In the genomic region with DNA sequence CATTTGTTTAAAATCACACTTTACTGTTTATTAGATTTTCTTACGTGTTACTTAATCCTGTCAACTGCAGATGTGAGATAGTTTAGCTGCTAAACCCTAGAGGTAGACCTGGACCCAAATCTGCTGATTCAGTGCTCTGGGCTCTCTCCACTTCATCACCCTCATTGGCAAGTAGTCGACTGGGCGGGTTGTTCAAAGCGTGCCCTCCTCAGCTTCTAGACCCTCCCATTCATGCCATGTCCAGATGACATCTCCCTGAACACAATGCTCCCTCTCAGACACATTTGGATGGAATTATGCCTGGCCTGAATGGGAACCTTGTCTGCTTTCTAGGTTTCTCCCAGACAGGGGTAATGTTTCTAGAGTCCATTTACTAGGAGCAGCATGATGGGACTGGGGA, we compare ENCODE assay signal across 20 cellular contexts. TPM values are rescaled to one million over a fixed set of nuclear protein-coding genes. Genes with fewer than 3 reads are reported as not detected.
DNase-seq lines count a peak whose midpoint lies in the region; ATAC-seq and TF ChIP-seq lines count a peak whose summit lies in the region.
"Had no signal": no experiment of that assay in that cellular context is flagged by ENCODE, and none has a peak within 500 bp of the region (broad histone marks: within the 10 kb centered on the region; RNA-seq: fewer than 3 reads in every experiment).

No MANE protein-coding gene starts in this region.

- H3K79me1 ChIP-seq in neuronal stem cell (ENCODE audit: low read depth, low read length) = no peaks in the 10 kb centered on the region

- H2BK12ac ChIP-seq in neuronal stem cell (ENCODE audit: low read length) = no peak overlapping the region

- no peak overlapping the region for H3K14ac ChIP-seq in neuronal stem cell (ENCODE audit: low read length)

- no peak overlapping the region for H4K91ac ChIP-seq in neuronal stem cell (ENCODE audit: low read depth, low read length, poor library complexity)

- no peak for ATAC-seq in activated T-cell treated with anti-CD3 and anti-CD28 coated beads, Interleukin-2, amount 50 U/mL, for 72 hours (replicated peaks in 1 of 2)
- ATAC-seq in psoas muscle = peak; percentile 31 to 74 (median 64)

- H3K23ac ChIP-seq in neuronal stem cell (ENCODE audit: low read depth, low read length, poor library complexity) = no peak overlapping the region

- H4K8ac ChIP-seq in neuronal stem cell (ENCODE audit: low read depth, low read length) = no peak overlapping the region

- H3K4me3 Mint-ChIP-seq in activated T-cell treated with anti-CD3 and anti-CD28 coated beads, Interleukin-2, amount 50 U/mL, for 72 hours = no peak overlapping the region
- H3K4me3 Mint-ChIP-seq: nephron progenitor cell; stimulated activated naive CD8-positive, alpha-beta T cell treated with anti-CD3 and anti-CD28 coated beads, Interleukin-15, amount 100 ng/mL, for 72 hours had no signal

- H3K27me3 ChIP-seq in psoas muscle (ENCODE audit: insufficient read depth in 3 of 3, low read length in 2 of 3) = no peaks in the 10 kb centered on the region
- H3K27me3 ChIP-seq in effector memory CD4-positive, alpha-beta T cell (replicated peaks; ENCODE audit: control insufficient read depth, insufficient read depth, low read length, poor library complexity, severe bottlenecking) = no peaks in the 10 kb centered on the region
- no peaks in the 10 kb centered on the region for H3K27me3 ChIP-seq in neuronal stem cell (ENCODE audit: control insufficient read depth in 3 of 3, insufficient read depth in 3 of 3, low read depth in 1 of 3, low read length in 3 of 3)
- H3K27me3 ChIP-seq: heart right ventricle, vagina had no signal

- DNase-seq in activated T-cell treated with anti-CD3 and anti-CD28 coated beads, Interleukin-2, amount 50 U/mL, for 72 hours = no peak
- DNase-seq in activated T-cell treated with anti-CD3 and anti-CD28 coated beads, Interleukin-2, amount 50 U/mL, for 48 hours = no peak
- DNase-seq in SK-MEL-5 (ENCODE audit: low read depth, low spot score) (peak; percentile 97), fibroblast of the aortic adventitia (ENCODE audit: low read depth) (peak; percentile 51), psoas muscle (no peak), OCI-M2 (lab: John Stamatoyannopoulos, UW; ENCODE audit: unreplicated experiment) (no peak), neuronal stem cell (ENCODE audit: low spot score) (no peak)
- DNase-seq in effector memory CD4-positive, alpha-beta T cell = no peak
- DNase-seq: activated effector memory CD4-positive, alpha-beta T cell treated with Interleukin-2 at 50 U/mL for 16 hours; DND-41; heart right ventricle; islet precursor cell; mesenchymal stem cell; NCI-H187; NCI-H345; nephron progenitor cell; stimulated activated naive CD8-positive, alpha-beta T cell treated with anti-CD3 and anti-CD28 coated beads, Interleukin-15, amount 100 ng/mL, for 72 hours had no signal

- H3K4me1 ChIP-seq in psoas muscle = peaks cover 56% of the 10 kb centered on the region
- H3K4me1 ChIP-seq in effector memory CD4-positive, alpha-beta T cell (ENCODE audit: control insufficient read depth, insufficient read depth, low read length, poor library complexity, severe bottlenecking) = no peaks in the 10 kb centered on the region
- H3K4me1 ChIP-seq in neuronal stem cell (ENCODE audit: control insufficient read depth in 2 of 2, insufficient read depth in 1 of 2, low read depth in 1 of 2, low read length in 2 of 2) = no peaks in the 10 kb centered on the region
- H3K4me1 ChIP-seq: HAP-1 had no signal

- no peak overlapping the region for H3K4me3 ChIP-seq in fibroblast of the aortic adventitia (ENCODE audit: low read depth, low read length)
- H3K4me3 ChIP-seq in psoas muscle = no peak overlapping the region
- H3K4me3 ChIP-seq in effector memory CD4-positive, alpha-beta T cell (ENCODE audit: insufficient read depth, low read depth, low read length, poor library complexity, severe bottlenecking) = no peak overlapping the region
- H3K4me3 ChIP-seq in neuronal stem cell (ENCODE audit: low read length in 2 of 2) = no peak overlapping the region
- H3K4me3 ChIP-seq: HAP-1, heart right ventricle, vagina had no signal

- H3K9me3 Mint-ChIP-seq in activated T-cell treated with anti-CD3 and anti-CD28 coated beads, Interleukin-2, amount 50 U/mL, for 72 hours = no peaks in the 10 kb centered on the region
- H3K9me3 Mint-ChIP-seq: nephron progenitor cell; stimulated activated naive CD8-positive, alpha-beta T cell treated with anti-CD3 and anti-CD28 coated beads, Interleukin-15, amount 100 ng/mL, for 72 hours had no signal

- in situ Hi-C loops in SK-MEL-5 (cut with HindIII; ENCODE audit: low pct_unique_long_range_greater_than_20kb, low sequenced_read_pairs) = no loop called here

- H3K4me1 Mint-ChIP-seq in activated T-cell treated with anti-CD3 and anti-CD28 coated beads, Interleukin-2, amount 50 U/mL, for 72 hours (ENCODE audit: low read depth) = peaks cover 20% of the 10 kb centered on the region
- H3K4me1 Mint-ChIP-seq: nephron progenitor cell had no signal

- no peak overlapping the region for H3K4me2 ChIP-seq in neuronal stem cell (ENCODE audit: insufficient read depth, low read length, poor library complexity, severe bottlenecking)

- H3K27ac ChIP-seq in psoas muscle (peak overlapping the region; percentile 76), neuronal stem cell (replicated peaks; ENCODE audit: low read length) (no peak overlapping the region)
- no peak overlapping the region for H3K27ac ChIP-seq in effector memory CD4-positive, alpha-beta T cell (ENCODE audit: insufficient read depth, low read length, poor library complexity, severe bottlenecking)
- H3K27ac ChIP-seq: RWPE1, vagina had no signal

- H2BK5ac ChIP-seq in neuronal stem cell (ENCODE audit: low read length) = no peak overlapping the region

- TF ChIP-seq CTCF in fibroblast of the aortic adventitia (IDR thresholded peaks at IDR 0.05; ENCODE audit: insufficient read depth, low read length) (no peak), psoas muscle (IDR thresholded peaks at IDR 0.05) (no peak)

- H2AK5ac ChIP-seq in neuronal stem cell (ENCODE audit: low read depth, low read length) = no peak overlapping the region

- peak overlapping the region; percentile 50 for H3K27ac Mint-ChIP-seq in activated T-cell treated with anti-CD3 and anti-CD28 coated beads, Interleukin-2, amount 50 U/mL, for 72 hours
- H3K27ac Mint-ChIP-seq: nephron progenitor cell had no signal

- no peaks in the 10 kb centered on the region for H3K27me3 Mint-ChIP-seq in activated T-cell treated with anti-CD3 and anti-CD28 coated beads, Interleukin-2, amount 50 U/mL, for 72 hours (ENCODE audit: low read depth)
- H3K27me3 Mint-ChIP-seq: stimulated activated naive CD8-positive, alpha-beta T cell treated with anti-CD3 and anti-CD28 coated beads, Interleukin-15, amount 100 ng/mL, for 72 hours had no signal

- no peak overlapping the region for H3K9ac ChIP-seq in neuronal stem cell (ENCODE audit: low read depth, low read length, poor library complexity)

- H3K36me3 ChIP-seq in psoas muscle (ENCODE audit: insufficient read depth in 1 of 2, low read depth in 1 of 2) (peaks cover 6 to 22% of the 10 kb centered on the region in 2 donors), neuronal stem cell (replicated peaks in 1 of 2; ENCODE audit: control insufficient read depth in 2 of 2, insufficient read depth in 2 of 2, low read length in 2 of 2) (peaks cover 11 to 64% of the 10 kb centered on the region in 2 donors)
- peaks cover 30% of the 10 kb centered on the region for H3K36me3 ChIP-seq in effector memory CD4-positive, alpha-beta T cell (ENCODE audit: control insufficient read depth, insufficient read depth, low read length)

- WGBS in psoas muscle, 3 donors = 31 to 40% (median 39%) methylated on average over 4 of the region's 4 CpGs
- WGBS in neuronal stem cell (ENCODE audit: extremely low coverage in 2 of 2, insufficient read length in 2 of 2, insufficient replicate concordance in 1 of 2), 2 donors = no CpG with 5 or more reads among the region's 4 CpGs

- H2AFZ ChIP-seq in neuronal stem cell (ENCODE audit: low read length) = no peak overlapping the region

- peaks cover 0 to 7% of the 10 kb centered on the region in 2 donors for H3K36me3 Mint-ChIP-seq in activated T-cell treated with anti-CD3 and anti-CD28 coated beads, Interleukin-2, amount 50 U/mL, for 72 hours (ENCODE audit: insufficient read depth in 2 of 2)

- no peak overlapping the region for H3K18ac ChIP-seq in neuronal stem cell (ENCODE audit: low read length)

- H3K9me3 ChIP-seq in psoas muscle = no peaks in the 10 kb centered on the region
- H3K9me3 ChIP-seq in effector memory CD4-positive, alpha-beta T cell (ENCODE audit: control insufficient read depth, low read length) = no peaks in the 10 kb centered on the region
- H3K9me3 ChIP-seq in neuronal stem cell (replicated peaks in 1 of 2; ENCODE audit: control insufficient read depth in 2 of 2, insufficient read depth in 1 of 2, low read depth in 1 of 2, low read length in 2 of 2) = no peaks in the 10 kb centered on the region
- H3K9me3 ChIP-seq: HAP-1, heart right ventricle, vagina had no signal

- H2BK120ac ChIP-seq in neuronal stem cell (ENCODE audit: low read depth, low read length) = no peak overlapping the region

- no peak overlapping the region for H2BK15ac ChIP-seq in neuronal stem cell (ENCODE audit: low read length)

- intact Hi-C loops in psoas muscle (cut with DNase I) = loop anchor here in 1 of 2 donors (5.0 kb wide), 1 partner anchor 43 kb away; a partner anchor contains a TSS

- H3K4ac ChIP-seq in neuronal stem cell (ENCODE audit: low read length) = no peak overlapping the region

RNA-seq across cellular contexts. Expression of a gene that starts 43.7 kb away (rescaled TPM):
- total RNA-seq in activated T-cell treated with anti-CD3 and anti-CD28 coated beads, Interleukin-2, amount 50 U/mL, for 72 hours = 10 to 100 TPM; 32.3 to 43.8 TPM
- 13.3 and 17.4 TPM in 2 replicates for total RNA-seq in SK-MEL-5 (2014; rRNA removed; shearing (Covaris generic))
- polyA plus RNA-seq in SK-MEL-5 (2015; cell fraction: cytosol; rRNA removed) = 26.7 and 28.9 TPM in 2 replicates
- polyA plus RNA-seq in SK-MEL-5 (2015; cell fraction: nucleus; rRNA removed) = 11.0 and 11.7 TPM in 2 replicates
- total RNA-seq in fibroblast of the aortic adventitia (ENCODE audit: low replicate concordance) (7.6 and 24.1 TPM in 2 replicates), psoas muscle (10 to 100 TPM; 14.1 to 22.5 (median 20.1) TPM)
- 10 to 100 TPM; 18.2 to 45.6 (median 34.6) TPM for polyA plus RNA-seq in psoas muscle
- polyA plus RNA-seq in neuronal stem cell (2013, experiment 1 of 2) = 21.1 TPM
- 20.5 TPM for polyA plus RNA-seq in neuronal stem cell (2013, experiment 2 of 2)

Comparison
In these comparisons a context has a peak if more than half of its experiments do, and no peak if none do; other contexts are left out.
1. ATAC-seq: peak in psoas muscle (4 of 4); none in activated T-cell treated with anti-CD3 and anti-CD28 coated beads, Interleukin-2, amount 50 U/mL, for 72 hours (0 of 2).
2. DNase-seq: peak in SK-MEL-5 (single experiment) and fibroblast of the aortic adventitia (single experiment); none in activated T-cell treated with anti-CD3 and anti-CD28 coated beads, Interleukin-2, amount 50 U/mL, for 72 hours (0 of 2), activated T-cell treated with anti-CD3 and anti-CD28 coated beads, Interleukin-2, amount 50 U/mL, for 48 hours (0 of 2), psoas muscle (0 of 2), OCI-M2 (single experiment), effector memory CD4-positive, alpha-beta T cell (0 of 3) and neuronal stem cell (single experiment).